ENCODE assay signal across 1 cellular context in genomic region chr22:30289126-30289979, GRCh38.
TF ChIP-seq lines count a peak whose summit lies in the region.

CASTOR1 (minus strand) TSS chr22:30289505; CDS start chr22:30289497, 8 bp downstream.

TF ChIP-seq in HepG2, 621 proteins besides CTCF, POLR2A, EP300 and RAD21 (continued from another document and continues in another):
- TF ChIP-seq, protein P1, sequence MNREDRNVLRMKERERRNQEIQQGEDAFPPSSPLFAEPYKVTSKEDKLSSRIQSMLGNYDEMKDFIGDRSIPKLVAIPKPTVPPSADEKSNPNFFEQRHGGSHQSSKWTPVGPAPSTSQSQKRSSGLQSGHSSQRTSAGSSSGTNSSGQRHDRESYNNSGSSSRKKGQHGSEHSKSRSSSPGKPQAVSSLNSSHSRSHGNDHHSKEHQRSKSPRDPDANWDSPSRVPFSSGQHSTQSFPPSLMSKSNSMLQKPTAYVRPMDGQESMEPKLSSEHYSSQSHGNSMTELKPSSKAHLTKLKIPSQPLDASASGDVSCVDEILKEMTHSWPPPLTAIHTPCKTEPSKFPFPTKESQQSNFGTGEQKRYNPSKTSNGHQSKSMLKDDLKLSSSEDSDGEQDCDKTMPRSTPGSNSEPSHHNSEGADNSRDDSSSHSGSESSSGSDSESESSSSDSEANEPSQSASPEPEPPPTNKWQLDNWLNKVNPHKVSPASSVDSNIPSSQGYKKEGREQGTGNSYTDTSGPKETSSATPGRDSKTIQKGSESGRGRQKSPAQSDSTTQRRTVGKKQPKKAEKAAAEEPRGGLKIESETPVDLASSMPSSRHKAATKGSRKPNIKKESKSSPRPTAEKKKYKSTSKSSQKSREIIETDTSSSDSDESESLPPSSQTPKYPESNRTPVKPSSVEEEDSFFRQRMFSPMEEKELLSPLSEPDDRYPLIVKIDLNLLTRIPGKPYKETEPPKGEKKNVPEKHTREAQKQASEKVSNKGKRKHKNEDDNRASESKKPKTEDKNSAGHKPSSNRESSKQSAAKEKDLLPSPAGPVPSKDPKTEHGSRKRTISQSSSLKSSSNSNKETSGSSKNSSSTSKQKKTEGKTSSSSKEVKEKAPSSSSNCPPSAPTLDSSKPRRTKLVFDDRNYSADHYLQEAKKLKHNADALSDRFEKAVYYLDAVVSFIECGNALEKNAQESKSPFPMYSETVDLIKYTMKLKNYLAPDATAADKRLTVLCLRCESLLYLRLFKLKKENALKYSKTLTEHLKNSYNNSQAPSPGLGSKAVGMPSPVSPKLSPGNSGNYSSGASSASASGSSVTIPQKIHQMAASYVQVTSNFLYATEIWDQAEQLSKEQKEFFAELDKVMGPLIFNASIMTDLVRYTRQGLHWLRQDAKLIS (CRISPR knock-in tag; IDR thresholded peaks at IDR 0.05): no peak
- TF ChIP-seq ZNF225 (CRISPR knock-in tag; IDR thresholded peaks at IDR 0.05) (no peak), BCL6 (CRISPR knock-in tag; IDR thresholded peaks at IDR 0.05) (0 out of 2 replicates have a peak, but pooled peaks have one; percentile 14), SOX6 (IDR thresholded peaks at IDR 0.05) (no peak), SOX6 (CRISPR knock-in tag; IDR thresholded peaks at IDR 0.05) (no peak), ZNF713 (CRISPR knock-in tag; IDR thresholded peaks at IDR 0.05) (no peak), ZNF547 (CRISPR knock-in tag; IDR thresholded peaks at IDR 0.05) (0 out of 2 replicates have a peak, but pooled peaks have one; percentile 30), ZNF761 (CRISPR knock-in tag; conservative IDR thresholded peaks at IDR 0.05) (no peak), KLF6 (CRISPR knock-in tag; IDR thresholded peaks at IDR 0.05) (no peak; the same call in 1 of the 2 replicates), ZNF282 (IDR thresholded peaks at IDR 0.05; ENCODE audit: partially characterized antibody) (no peak), ZNF616 (CRISPR knock-in tag; IDR thresholded peaks at IDR 0.05; ENCODE audit: low read depth) (no peak), THYN1 (CRISPR knock-in tag; IDR thresholded peaks at IDR 0.05; ENCODE audit: borderline replicate concordance, low read depth) (no peak), PRMT3 (CRISPR knock-in tag; IDR thresholded peaks at IDR 0.05; ENCODE audit: borderline replicate concordance, low read depth) (no peak), KLF9 (CRISPR knock-in tag; IDR thresholded peaks at IDR 0.05; ENCODE audit: low read depth) (no peak), TMF1 (CRISPR knock-in tag; IDR thresholded peaks at IDR 0.05; ENCODE audit: low read depth) (no peak), ELF3 (CRISPR knock-in tag; IDR thresholded peaks at IDR 0.05) (0 out of 2 replicates have a peak, but pooled peaks have one; percentile 23), RBM22 (optimal IDR thresholded peaks at IDR 0.05; ENCODE audit: low read length) (no peak), ATF7 (IDR thresholded peaks at IDR 0.05) (no peak), ATF7 (CRISPR knock-in tag; IDR thresholded peaks at IDR 0.05) (no peak), ZNF609 (CRISPR knock-in tag; IDR thresholded peaks at IDR 0.05; ENCODE audit: borderline replicate concordance) (no peak), TEF (CRISPR knock-in tag; IDR thresholded peaks at IDR 0.05) (no peak), FLYWCH1 (CRISPR knock-in tag; IDR thresholded peaks at IDR 0.05) (no peak), SP5 (CRISPR knock-in tag; IDR thresholded peaks at IDR 0.05; ENCODE audit: borderline replicate concordance, low read depth) (peak; percentile 62), ZNF569 (CRISPR knock-in tag; IDR thresholded peaks at IDR 0.05; ENCODE audit: borderline replicate concordance) (no peak), EHMT2 (IDR thresholded peaks at IDR 0.05; ENCODE audit: borderline replicate concordance, low read depth, low read length) (no peak), ZMYM3 (CRISPR knock-in tag; IDR thresholded peaks at IDR 0.05) (no peak), SOX5 (CRISPR knock-in tag; IDR thresholded peaks at IDR 0.05; ENCODE audit: borderline replicate concordance) (no peak), ZBTB26 (CRISPR knock-in tag; IDR thresholded peaks at IDR 0.05; ENCODE audit: borderline replicate concordance) (no peak), ZFX (CRISPR knock-in tag; IDR thresholded peaks at IDR 0.05; ENCODE audit: low read depth) (peak; percentile 75), ZNF546 (CRISPR knock-in tag; conservative IDR thresholded peaks at IDR 0.05) (no peak; the same call in 1 of the 2 replicates), CREB3 (CRISPR knock-in tag; IDR thresholded peaks at IDR 0.05) (no peak)
- TF ChIP-seq, protein P2, sequence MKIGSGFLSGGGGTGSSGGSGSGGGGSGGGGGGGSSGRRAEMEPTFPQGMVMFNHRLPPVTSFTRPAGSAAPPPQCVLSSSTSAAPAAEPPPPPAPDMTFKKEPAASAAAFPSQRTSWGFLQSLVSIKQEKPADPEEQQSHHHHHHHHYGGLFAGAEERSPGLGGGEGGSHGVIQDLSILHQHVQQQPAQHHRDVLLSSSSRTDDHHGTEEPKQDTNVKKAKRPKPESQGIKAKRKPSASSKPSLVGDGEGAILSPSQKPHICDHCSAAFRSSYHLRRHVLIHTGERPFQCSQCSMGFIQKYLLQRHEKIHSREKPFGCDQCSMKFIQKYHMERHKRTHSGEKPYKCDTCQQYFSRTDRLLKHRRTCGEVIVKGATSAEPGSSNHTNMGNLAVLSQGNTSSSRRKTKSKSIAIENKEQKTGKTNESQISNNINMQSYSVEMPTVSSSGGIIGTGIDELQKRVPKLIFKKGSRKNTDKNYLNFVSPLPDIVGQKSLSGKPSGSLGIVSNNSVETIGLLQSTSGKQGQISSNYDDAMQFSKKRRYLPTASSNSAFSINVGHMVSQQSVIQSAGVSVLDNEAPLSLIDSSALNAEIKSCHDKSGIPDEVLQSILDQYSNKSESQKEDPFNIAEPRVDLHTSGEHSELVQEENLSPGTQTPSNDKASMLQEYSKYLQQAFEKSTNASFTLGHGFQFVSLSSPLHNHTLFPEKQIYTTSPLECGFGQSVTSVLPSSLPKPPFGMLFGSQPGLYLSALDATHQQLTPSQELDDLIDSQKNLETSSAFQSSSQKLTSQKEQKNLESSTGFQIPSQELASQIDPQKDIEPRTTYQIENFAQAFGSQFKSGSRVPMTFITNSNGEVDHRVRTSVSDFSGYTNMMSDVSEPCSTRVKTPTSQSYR (CRISPR knock-in tag; IDR thresholded peaks at IDR 0.05; ENCODE audit: borderline replicate concordance): no peak
- TF ChIP-seq, protein P3, sequence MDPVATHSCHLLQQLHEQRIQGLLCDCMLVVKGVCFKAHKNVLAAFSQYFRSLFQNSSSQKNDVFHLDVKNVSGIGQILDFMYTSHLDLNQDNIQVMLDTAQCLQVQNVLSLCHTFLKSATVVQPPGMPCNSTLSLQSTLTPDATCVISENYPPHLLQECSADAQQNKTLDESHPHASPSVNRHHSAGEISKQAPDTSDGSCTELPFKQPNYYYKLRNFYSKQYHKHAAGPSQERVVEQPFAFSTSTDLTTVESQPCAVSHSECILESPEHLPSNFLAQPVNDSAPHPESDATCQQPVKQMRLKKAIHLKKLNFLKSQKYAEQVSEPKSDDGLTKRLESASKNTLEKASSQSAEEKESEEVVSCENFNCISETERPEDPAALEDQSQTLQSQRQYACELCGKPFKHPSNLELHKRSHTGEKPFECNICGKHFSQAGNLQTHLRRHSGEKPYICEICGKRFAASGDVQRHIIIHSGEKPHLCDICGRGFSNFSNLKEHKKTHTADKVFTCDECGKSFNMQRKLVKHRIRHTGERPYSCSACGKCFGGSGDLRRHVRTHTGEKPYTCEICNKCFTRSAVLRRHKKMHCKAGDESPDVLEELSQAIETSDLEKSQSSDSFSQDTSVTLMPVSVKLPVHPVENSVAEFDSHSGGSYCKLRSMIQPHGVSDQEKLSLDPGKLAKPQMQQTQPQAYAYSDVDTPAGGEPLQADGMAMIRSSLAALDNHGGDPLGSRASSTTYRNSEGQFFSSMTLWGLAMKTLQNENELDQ (CRISPR knock-in tag; IDR thresholded peaks at IDR 0.05; ENCODE audit: borderline replicate concordance): no peak
- TF ChIP-seq, protein P4, sequence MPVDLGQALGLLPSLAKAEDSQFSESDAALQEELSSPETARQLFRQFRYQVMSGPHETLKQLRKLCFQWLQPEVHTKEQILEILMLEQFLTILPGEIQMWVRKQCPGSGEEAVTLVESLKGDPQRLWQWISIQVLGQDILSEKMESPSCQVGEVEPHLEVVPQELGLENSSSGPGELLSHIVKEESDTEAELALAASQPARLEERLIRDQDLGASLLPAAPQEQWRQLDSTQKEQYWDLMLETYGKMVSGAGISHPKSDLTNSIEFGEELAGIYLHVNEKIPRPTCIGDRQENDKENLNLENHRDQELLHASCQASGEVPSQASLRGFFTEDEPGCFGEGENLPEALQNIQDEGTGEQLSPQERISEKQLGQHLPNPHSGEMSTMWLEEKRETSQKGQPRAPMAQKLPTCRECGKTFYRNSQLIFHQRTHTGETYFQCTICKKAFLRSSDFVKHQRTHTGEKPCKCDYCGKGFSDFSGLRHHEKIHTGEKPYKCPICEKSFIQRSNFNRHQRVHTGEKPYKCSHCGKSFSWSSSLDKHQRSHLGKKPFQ (CRISPR knock-in tag; IDR thresholded peaks at IDR 0.05; ENCODE audit: insufficient replicate concordance): peak; percentile 69
- TF ChIP-seq, protein P5, sequence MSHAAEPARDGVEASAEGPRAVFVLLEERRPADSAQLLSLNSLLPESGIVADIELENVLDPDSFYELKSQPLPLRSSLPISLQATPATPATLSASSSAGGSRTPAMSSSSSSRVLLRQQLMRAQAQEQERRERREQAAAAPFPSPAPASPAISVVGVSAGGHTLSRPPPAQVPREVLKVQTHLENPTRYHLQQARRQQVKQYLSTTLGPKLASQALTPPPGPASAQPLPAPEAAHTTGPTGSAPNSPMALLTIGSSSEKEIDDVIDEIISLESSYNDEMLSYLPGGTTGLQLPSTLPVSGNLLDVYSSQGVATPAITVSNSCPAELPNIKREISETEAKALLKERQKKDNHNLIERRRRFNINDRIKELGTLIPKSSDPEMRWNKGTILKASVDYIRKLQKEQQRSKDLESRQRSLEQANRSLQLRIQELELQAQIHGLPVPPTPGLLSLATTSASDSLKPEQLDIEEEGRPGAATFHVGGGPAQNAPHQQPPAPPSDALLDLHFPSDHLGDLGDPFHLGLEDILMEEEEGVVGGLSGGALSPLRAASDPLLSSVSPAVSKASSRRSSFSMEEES (CRISPR knock-in tag; IDR thresholded peaks at IDR 0.05): no peak
